ENCODE assay signal across 6 cellular contexts in genomic region chr22:37609240-37610152, GRCh38. TPM values are rescaled to one million over a fixed set of nuclear protein-coding genes. Genes with fewer than 3 reads are reported as not detected.
DNase-seq lines count a peak whose midpoint lies in the region; ATAC-seq, FAIRE-seq and TF ChIP-seq lines count a peak whose summit lies in the region.

No MANE protein-coding gene starts in this region.

- H3K36me3 ChIP-seq in thoracic aorta, result no peaks in the 10 kb centered on the region

- H3K27ac ChIP-seq in foreskin keratinocyte (peak overlapping the region; percentile 51), thoracic aorta (peak overlapping the region; percentile 91 to 94)

- DNase-seq in GM12865 (ENCODE audit: low read depth) (peak; percentile 81), RCC 7860 (ENCODE audit: low spot score) (peak; percentile 21), foreskin keratinocyte (no peak), thoracic aorta (ENCODE audit: low spot score) (no peak), occipital lobe (lab: John Stamatoyannopoulos, UW) (no peak)

- FAIRE-seq in RCC 7860 (lab: Jason Lieb, UNC), result no peak

- H3K4me1 ChIP-seq in foreskin keratinocyte (no peaks in the 10 kb centered on the region), thoracic aorta (ENCODE audit: control insufficient read depth in 1 of 2, low read depth in 2 of 2) (peaks cover 14 to 44% of the 10 kb centered on the region in 2 donors)

- no peak for ATAC-seq in foreskin keratinocyte
- ATAC-seq in thoracic aorta (ENCODE audit: insufficient number of reproducible peaks, low FRiP score, low read depth), result no peak
- ATAC-seq in GM18502 (IDR thresholded peaks at IDR 0.05; ENCODE audit: poor library complexity, unreplicated experiment), result no peak

- H3K9me3 ChIP-seq in thoracic aorta, result no peaks in the 10 kb centered on the region

- TF ChIP-seq CTCF in GM12865 (IDR thresholded peaks at IDR 0.05; ENCODE audit: insufficient read depth, low read depth, low read length, missing control alignments), result no peak
- TF ChIP-seq CTCF in foreskin keratinocyte (conservative IDR thresholded peaks at IDR 0.05), result no peak
- no peak for TF ChIP-seq CTCF in thoracic aorta (IDR thresholded peaks at IDR 0.05)

- H3K27me3 ChIP-seq in foreskin keratinocyte, result no peaks in the 10 kb centered on the region
- H3K27me3 ChIP-seq in thoracic aorta (replicated peaks; ENCODE audit: insufficient read depth), result no peaks in the 10 kb centered on the region

- H3K4me3 ChIP-seq in GM12865 (ENCODE audit: low read depth, low read length) (peak overlapping the region; percentile 77), thoracic aorta (peak overlapping the region; percentile 74)

RNA-seq across cellular contexts. Expression of gene GGA1, which starts 0.9 kb away (rescaled TPM):
- 32.9 and 37.6 TPM in 2 replicates for total RNA-seq in foreskin keratinocyte
- polyA plus RNA-seq in foreskin keratinocyte, result 27.7 and 28.9 TPM in 2 replicates
- 10 to 100 TPM; 59.9 to 61.2 TPM for total RNA-seq in thoracic aorta
- total RNA-seq in occipital lobe, result 32.0 TPM

RNA-seq across cellular contexts. Expression of gene LGALS2, which starts 29.6 kb away (rescaled TPM):
- total RNA-seq in foreskin keratinocyte, result not detected in 2 replicates
- polyA plus RNA-seq in foreskin keratinocyte, result not detected in 2 replicates
- total RNA-seq in thoracic aorta, result not detected
- total RNA-seq in occipital lobe, result not detected

RNA-seq across cellular contexts. Expression of gene SH3BP1, which starts 30.0 kb away (rescaled TPM):
- 48.6 and 51.5 TPM in 2 replicates for total RNA-seq in foreskin keratinocyte
- polyA plus RNA-seq in foreskin keratinocyte, result 61.9 and 71.5 TPM in 2 replicates
- 10 to 100 TPM in 1 of 2 donors, 1 to 10 TPM in 1; 5.6 to 14.2 TPM for total RNA-seq in thoracic aorta
- total RNA-seq in occipital lobe, result 1.9 TPM

RNA-seq across cellular contexts. Expression of gene PDXP, which starts 49.0 kb away (rescaled TPM):
- 9.7 and 10.2 TPM in 2 replicates for total RNA-seq in foreskin keratinocyte
- 12.5 and 13.3 TPM in 2 replicates for polyA plus RNA-seq in foreskin keratinocyte
- 10 to 100 TPM in 1 of 2 donors, 1 to 10 TPM in 1; 6.3 to 13.8 TPM for total RNA-seq in thoracic aorta
- total RNA-seq in occipital lobe, result 40.6 TPM

RNA-seq across cellular contexts. Expression of gene CDC42EP1, which starts 49.2 kb away (rescaled TPM):
- 48.7 and 56.7 TPM in 2 replicates for total RNA-seq in foreskin keratinocyte
- 72.7 and 84.9 TPM in 2 replicates for polyA plus RNA-seq in foreskin keratinocyte
- total RNA-seq in thoracic aorta, result 100 to 1,000 TPM in 1 of 2 donors, 10 to 100 TPM in 1; 61.6 to 104 TPM
- total RNA-seq in occipital lobe, result 0.94 TPM

Comparison
In these comparisons a context has a peak if more than half of its experiments do, and no peak if none do; other contexts are left out.
1. DNase-seq: peak in GM12865 (single experiment) and RCC 7860 (single experiment); none in foreskin keratinocyte (0 of 2), thoracic aorta (single experiment) and occipital lobe (single experiment).